Comparison of ENCODE assay signal across 31 cellular contexts in the genomic region with DNA sequence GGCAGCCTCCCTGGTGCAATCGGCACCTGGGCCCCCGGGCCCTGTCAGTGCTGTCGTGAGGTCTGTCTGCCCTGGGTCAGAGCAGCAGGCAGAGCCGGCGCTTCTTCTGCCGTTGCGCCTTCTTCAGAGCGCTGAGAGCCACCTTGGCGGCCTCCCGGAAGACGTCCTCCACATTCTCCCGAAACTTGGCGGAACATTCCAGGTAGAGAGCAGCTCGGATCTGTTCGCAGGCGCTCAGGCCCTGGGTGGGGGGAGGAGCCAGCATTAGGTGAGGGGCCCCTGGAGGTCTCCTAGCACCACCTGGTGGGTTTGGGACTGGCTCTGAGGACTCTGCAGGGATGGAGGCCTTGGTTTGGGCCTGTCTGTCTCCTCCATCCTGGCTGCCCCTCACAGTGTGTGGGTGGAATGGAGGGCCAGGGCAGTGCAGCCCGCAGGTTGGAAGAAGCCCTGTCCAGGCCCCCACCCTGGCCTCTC. TPM values are rescaled to one million over a fixed set of nuclear protein-coding genes. Genes with fewer than 3 reads are reported as not detected.
DNase-seq lines count a peak whose midpoint lies in the region; ATAC-seq and TF ChIP-seq lines count a peak whose summit lies in the region.
"Had no signal": no experiment of that assay in that cellular context is flagged by ENCODE, and none has a peak within 500 bp of the region (broad histone marks: within the 10 kb centered on the region; RNA-seq: fewer than 3 reads in every experiment).

No MANE protein-coding gene starts in this region.

- peaks cover 49% of the 10 kb centered on the region for H3K4me1 Mint-ChIP-seq in activated T-cell treated with anti-CD3 and anti-CD28 coated beads, Interleukin-2, amount 50 U/mL, for 24 hours (ENCODE audit: low read depth)
- peaks cover 52% of the 10 kb centered on the region for H3K4me1 Mint-ChIP-seq in activated naive CD8-positive, alpha-beta T cell treated with anti-CD3 and anti-CD28 coated beads, Interleukin-2, amount 50 U/mL, for 24 hours
- H3K4me1 Mint-ChIP-seq in naive thymus-derived CD8-positive, alpha-beta T cell = peaks cover 17 to 59% (median 37%) of the 10 kb centered on the region in 4 donors

- H4K20me1 ChIP-seq in osteoblast (ENCODE audit: insufficient read depth, low read length) = peaks cover 10% of the 10 kb centered on the region

- H3K36me3 ChIP-seq in osteoblast (ENCODE audit: insufficient read depth, low read length) = peaks cover 3% of the 10 kb centered on the region
- H3K36me3 ChIP-seq: uterus had no signal

- H3K9me3 Mint-ChIP-seq in activated T-cell treated with anti-CD3 and anti-CD28 coated beads, Interleukin-2, amount 50 U/mL, for 24 hours = no peaks in the 10 kb centered on the region
- no peaks in the 10 kb centered on the region for H3K9me3 Mint-ChIP-seq in activated naive CD8-positive, alpha-beta T cell treated with anti-CD3 and anti-CD28 coated beads, Interleukin-2, amount 50 U/mL, for 24 hours
- no peaks in the 10 kb centered on the region for H3K9me3 Mint-ChIP-seq in naive thymus-derived CD8-positive, alpha-beta T cell
- H3K9me3 Mint-ChIP-seq: activated naive CD8-positive, alpha-beta T cell treated with anti-CD3 and anti-CD28 coated beads, Interleukin-2, amount 10 ng/mL, durations not matched to agents 7 days and 5 days; central memory CD8-positive, alpha-beta T cell; dendritic cell treated with granulocyte-macrophage colony-stimulating factor and Interleukin-4, amounts not matched to agents 40 ng/mL and 50 ng/mL, for 4 days; HFFc6 had no signal

- CTCF ChIA-PET in HEK293T (lab: Yijun Ruan, JAX) = interaction anchor here (0.6 to 10.0 kb wide), 2 partner anchors 16 to 188 kb away, joined by 4 to 87 read pairs; partner anchors contain the start of gene RHOF

- ATAC-seq in activated naive CD8-positive, alpha-beta T cell treated with anti-CD3 and anti-CD28 coated beads, Interleukin-2, amount 50 U/mL, for 24 hours = no peak
- no peak for ATAC-seq in naive thymus-derived CD8-positive, alpha-beta T cell
- ATAC-seq: activated CD4-positive, alpha-beta T cell treated with anti-CD3 and anti-CD28 coated beads for 36 hours; activated CD8-positive, alpha-beta memory T cell treated with anti-CD3 and anti-CD28 coated beads, Interleukin-2, amount 10 ng/mL, durations not matched to agents 7 days and 5 days; heart right ventricle; SK-N-SH treated with all-trans-retinoic acid at 6 μM for 48 hours had no signal

- no peaks in the 10 kb centered on the region for H3K9me3 ChIP-seq in osteoblast (ENCODE audit: low read depth, low read length)
- H3K9me3 ChIP-seq: esophagus squamous epithelium, heart right ventricle, right atrium auricular region, spleen, suprapubic skin, uterus had no signal

- no peaks in the 10 kb centered on the region for H3K79me2 ChIP-seq in osteoblast (ENCODE audit: insufficient read depth, low read length)

- H3K27ac ChIP-seq in osteoblast (ENCODE audit: low read depth, low read length) = no peak overlapping the region
- H3K27ac ChIP-seq: esophagus squamous epithelium, heart right ventricle, KMS-11, right atrium auricular region, suprapubic skin, uterus had no signal

- no peak overlapping the region for H3K4me3 Mint-ChIP-seq in activated T-cell treated with anti-CD3 and anti-CD28 coated beads, Interleukin-2, amount 50 U/mL, for 24 hours
- H3K4me3 Mint-ChIP-seq in activated naive CD8-positive, alpha-beta T cell treated with anti-CD3 and anti-CD28 coated beads, Interleukin-2, amount 50 U/mL, for 24 hours = no peak overlapping the region
- H3K4me3 Mint-ChIP-seq in naive thymus-derived CD8-positive, alpha-beta T cell = no peak overlapping the region
- H3K4me3 Mint-ChIP-seq: activated CD4-positive, alpha-beta T cell treated with anti-CD3 and anti-CD28 coated beads for 36 hours; activated CD8-positive, alpha-beta memory T cell treated with anti-CD3 and anti-CD28 coated beads, Interleukin-2, amount 10 ng/mL, durations not matched to agents 7 days and 5 days; activated naive CD8-positive, alpha-beta T cell treated with anti-CD3 and anti-CD28 coated beads, Interleukin-2, amount 10 ng/mL, durations not matched to agents 7 days and 5 days; central memory CD8-positive, alpha-beta T cell; dendritic cell treated with granulocyte-macrophage colony-stimulating factor and Interleukin-4, amounts not matched to agents 40 ng/mL and 50 ng/mL, for 4 days; HFFc6 had no signal

- no peak overlapping the region for H2AFZ ChIP-seq in osteoblast (ENCODE audit: low read length)

- no peaks in the 10 kb centered on the region for H3K27me3 Mint-ChIP-seq in activated T-cell treated with anti-CD3 and anti-CD28 coated beads, Interleukin-2, amount 50 U/mL, for 24 hours
- no peaks in the 10 kb centered on the region for H3K27me3 Mint-ChIP-seq in activated naive CD8-positive, alpha-beta T cell treated with anti-CD3 and anti-CD28 coated beads, Interleukin-2, amount 50 U/mL, for 24 hours
- no peaks in the 10 kb centered on the region for H3K27me3 Mint-ChIP-seq in naive thymus-derived CD8-positive, alpha-beta T cell
- H3K27me3 Mint-ChIP-seq: activated CD4-positive, alpha-beta T cell treated with anti-CD3 and anti-CD28 coated beads for 36 hours; activated CD8-positive, alpha-beta memory T cell treated with anti-CD3 and anti-CD28 coated beads, Interleukin-2, amount 10 ng/mL, durations not matched to agents 7 days and 5 days; activated naive CD8-positive, alpha-beta T cell treated with anti-CD3 and anti-CD28 coated beads, Interleukin-2, amount 10 ng/mL, durations not matched to agents 7 days and 5 days; central memory CD8-positive, alpha-beta T cell; dendritic cell treated with granulocyte-macrophage colony-stimulating factor and Interleukin-4, amounts not matched to agents 40 ng/mL and 50 ng/mL, for 4 days had no signal

- no peak for TF ChIP-seq CTCF in osteoblast (IDR thresholded peaks at IDR 0.05; ENCODE audit: extremely low read depth, low read depth, low read length)

- H3K27ac Mint-ChIP-seq in activated T-cell treated with anti-CD3 and anti-CD28 coated beads, Interleukin-2, amount 50 U/mL, for 24 hours = peak overlapping the region; percentile 99
- H3K27ac Mint-ChIP-seq in activated naive CD8-positive, alpha-beta T cell treated with anti-CD3 and anti-CD28 coated beads, Interleukin-2, amount 50 U/mL, for 24 hours = peak overlapping the region; percentile 27
- H3K27ac Mint-ChIP-seq in naive thymus-derived CD8-positive, alpha-beta T cell = peak overlapping the region in 5 of 10 donors; percentile 6 to 83 (median 66)
- H3K27ac Mint-ChIP-seq: dendritic cell treated with granulocyte-macrophage colony-stimulating factor and Interleukin-4, amounts not matched to agents 40 ng/mL and 50 ng/mL, for 4 days; HFFc6 had no signal

- H3K36me3 Mint-ChIP-seq in activated T-cell treated with anti-CD3 and anti-CD28 coated beads, Interleukin-2, amount 50 U/mL, for 24 hours (ENCODE audit: low read depth) = peaks cover 72% of the 10 kb centered on the region
- peaks cover 34% of the 10 kb centered on the region for H3K36me3 Mint-ChIP-seq in activated naive CD8-positive, alpha-beta T cell treated with anti-CD3 and anti-CD28 coated beads, Interleukin-2, amount 50 U/mL, for 24 hours (ENCODE audit: low read depth)
- peaks cover 0 to 39% (median 4%) of the 10 kb centered on the region in 3 donors for H3K36me3 Mint-ChIP-seq in naive thymus-derived CD8-positive, alpha-beta T cell

- no peaks in the 10 kb centered on the region for H3K27me3 ChIP-seq in osteoblast (ENCODE audit: insufficient read depth, low read length)
- H3K27me3 ChIP-seq: esophagus squamous epithelium, heart right ventricle, right atrium auricular region, spleen, suprapubic skin, uterus had no signal

- no peak for DNase-seq in activated T-cell treated with anti-CD3 and anti-CD28 coated beads, Interleukin-2, amount 50 U/mL, for 24 hours
- DNase-seq in activated T-cell treated with anti-CD3 and anti-CD28 coated beads for 4 hours (no peak), ELF-1 (ENCODE audit: low read depth, low spot score) (peak; percentile 42), osteoblast (ENCODE audit: insufficient read length, low spot score, missing footprints) (peak; percentile 68), HEK293T (ENCODE audit: extremely low spot score) (no peak), ureter (ENCODE audit: low spot score) (no peak)
- no peak for DNase-seq in activated naive CD8-positive, alpha-beta T cell treated with anti-CD3 and anti-CD28 coated beads, Interleukin-2, amount 50 U/mL, for 24 hours
- DNase-seq in naive thymus-derived CD8-positive, alpha-beta T cell = no peak
- DNase-seq: activated CD4-positive, alpha-beta T cell treated with anti-CD3 and anti-CD28 coated beads for 36 hours; activated CD8-positive, alpha-beta memory T cell treated with anti-CD3 and anti-CD28 coated beads, Interleukin-2, amount 10 ng/mL, durations not matched to agents 7 days and 5 days; activated naive CD8-positive, alpha-beta T cell treated with anti-CD3 and anti-CD28 coated beads, Interleukin-2, amount 10 ng/mL, durations not matched to agents 7 days and 5 days; DMS53; esophagus squamous epithelium; foreskin melanocyte; GDM1; heart right ventricle; HFFc6; MM.1S; NCI-H1417; NCI-H2107; NCI-H774; spleen; T-helper 2 cell; uterus had no signal

- POLR2A ChIA-PET in naive thymus-derived CD8-positive, alpha-beta T cell (lab: Charles Lee) = interaction anchor here (0.8 to 33.2 kb wide), 2 partner anchors 25 to 83 kb away, joined by 3 to 2517 read pairs; partner anchors contain the start of genes RHOF and SETD1B
- POLR2A ChIA-PET in HEK293T (lab: Yijun Ruan, JAX) = interaction anchor here (0.9 kb wide), 1 partner anchor 19 kb away, joined by 3 read pairs; no protein-coding TSS in a partner anchor

- no peak overlapping the region for H3K4me2 ChIP-seq in osteoblast (ENCODE audit: insufficient read depth, low read length)
- H3K4me2 ChIP-seq: KMS-11 had no signal

- H3K4me1 ChIP-seq in osteoblast (ENCODE audit: insufficient read depth, low read length) = peaks cover 22% of the 10 kb centered on the region

- no peak overlapping the region for H3K4me3 ChIP-seq in osteoblast (ENCODE audit: insufficient read depth, low read length)
- H3K4me3 ChIP-seq: esophagus squamous epithelium, heart right ventricle, lung, right atrium auricular region, spleen, suprapubic skin, uterus had no signal

TF ChIP-seq in HEK293T, 16 proteins besides CTCF, POLR2A, EP300 and RAD21 (continues in another document):
- TF ChIP-seq ELF4 (IDR thresholded peaks at IDR 0.05) = no peak
- no peak for TF ChIP-seq FOXM1 (IDR thresholded peaks at IDR 0.05; ENCODE audit: borderline replicate concordance)
- no peak for TF ChIP-seq NFRKB (IDR thresholded peaks at IDR 0.05)
- no peak for TF ChIP-seq BHLHE40 (IDR thresholded peaks at IDR 0.05; ENCODE audit: borderline replicate concordance)
- TF ChIP-seq LEF1 (IDR thresholded peaks at IDR 0.05; ENCODE audit: borderline replicate concordance) = no peak
- no peak for TF ChIP-seq TARDBP (IDR thresholded peaks at IDR 0.05)

RNA-seq across cellular contexts. Expression of gene RHOF, which starts 14.0 kb away (rescaled TPM):
- total RNA-seq in osteoblast (6.2 and 8.3 TPM in 2 replicates), ureter (20.5 TPM)
- total RNA-seq in naive thymus-derived CD8-positive, alpha-beta T cell = 100 to 1,000 TPM; 176 to 178 TPM
- polyA plus RNA-seq in naive thymus-derived CD8-positive, alpha-beta T cell = 100 to 1,000 TPM in 1 of 3 donors, 10 to 100 TPM in 2; 79.9 to 101 (median 80.1) TPM

RNA-seq across cellular contexts. Expression of gene SETD1B, which starts 24.4 kb away (rescaled TPM):
- total RNA-seq in osteoblast = 5.0 and 5.8 TPM in 2 replicates
- total RNA-seq in naive thymus-derived CD8-positive, alpha-beta T cell = 10 to 100 TPM; 92.8 to 93.8 TPM
- polyA plus RNA-seq in naive thymus-derived CD8-positive, alpha-beta T cell = 1 to 10 TPM in 2 of 3 donors, under 1 TPM in 1; 0.98 to 3.7 (median 2.8) TPM
- total RNA-seq in ureter = 39.8 TPM

Comparison
In these comparisons a context has a peak if more than half of its experiments do, and no peak if none do; other contexts are left out.
1. DNase-seq: peak in ELF-1 (single experiment) and osteoblast (single experiment); none in activated T-cell treated with anti-CD3 and anti-CD28 coated beads, Interleukin-2, amount 50 U/mL, for 24 hours (single experiment), activated T-cell treated with anti-CD3 and anti-CD28 coated beads for 4 hours (single experiment), activated naive CD8-positive, alpha-beta T cell treated with anti-CD3 and anti-CD28 coated beads, Interleukin-2, amount 50 U/mL, for 24 hours (single experiment), naive thymus-derived CD8-positive, alpha-beta T cell (0 of 10), HEK293T (single experiment) and ureter (single experiment).